Comparison of ENCODE assay signal across 12 cellular contexts in genomic region chr7:81618400-81619014, GRCh38.
A peak's percentile ranks its signal among the peaks of the same experiment; 100 is the strongest.
DNase-seq lines count a peak whose midpoint lies in the region; ATAC-seq and TF ChIP-seq lines count a peak whose summit lies in the region.
"Had no signal": no experiment of that assay in that cellular context is flagged by ENCODE, and none has a peak within 500 bp of the region (broad histone marks: within the 10 kb centered on the region; RNA-seq: fewer than 3 reads in every experiment).

No MANE protein-coding gene starts in this region.

- H3K79me2 ChIP-seq in ACC112 (ENCODE audit: control insufficient read depth, insufficient read depth, low read length, unreplicated experiment) (no peaks in the 10 kb centered on the region), hepatocyte (no peaks in the 10 kb centered on the region)

- H3K9me3 ChIP-seq in adipocyte (ENCODE audit: control insufficient read depth, low read length) (no peaks in the 10 kb centered on the region), hepatocyte (ENCODE audit: low read depth) (no peaks in the 10 kb centered on the region)

- no peaks in the 10 kb centered on the region for H3K9me2 ChIP-seq in hepatocyte (replicated peaks; ENCODE audit: insufficient read depth)

- H2AFZ ChIP-seq in ACC112 (ENCODE audit: low read length, unreplicated experiment), result peak overlapping the region; percentile 20
- H2AFZ ChIP-seq in hepatocyte, result no peak overlapping the region

- no peak overlapping the region for H3K9ac ChIP-seq in adipocyte (ENCODE audit: low read length)

- 71% methylated on average over 4 of the region's 4 CpGs for WGBS in hepatocyte (ENCODE audit: low lambda C conversion rate, missing lambda C conversion rate)

- ATAC-seq in GM21786 (IDR thresholded peaks at IDR 0.05; ENCODE audit: unreplicated experiment), result no peak
- ATAC-seq in HG03439 (IDR thresholded peaks at IDR 0.05; ENCODE audit: unreplicated experiment), result no peak

- peaks cover 46% of the 10 kb centered on the region for H3K4me1 ChIP-seq in ACC112 (ENCODE audit: control insufficient read depth, insufficient read depth, low read length, unreplicated experiment)
- peaks cover 27% of the 10 kb centered on the region for H3K4me1 ChIP-seq in adipocyte (ENCODE audit: control insufficient read depth, insufficient read depth, low read length)
- H3K4me1 ChIP-seq in hepatocyte (ENCODE audit: insufficient read depth), result no peaks in the 10 kb centered on the region

- no peak for TF ChIP-seq CTCF in hepatocyte (IDR thresholded peaks at IDR 0.05; ENCODE audit: poor library complexity)

- no peaks in the 10 kb centered on the region for H3K27me3 ChIP-seq in ACC112 (ENCODE audit: insufficient read depth, low read length)
- no peaks in the 10 kb centered on the region for H3K27me3 ChIP-seq in adipocyte (replicated peaks; ENCODE audit: control insufficient read depth, insufficient read depth, low read length)
- H3K27me3 ChIP-seq in hepatocyte, result no peaks in the 10 kb centered on the region
- H3K27me3 ChIP-seq: cardiac muscle cell had no signal

- H3K4me3 ChIP-seq in ACC112 (ENCODE audit: low read depth, low read length) (no peak overlapping the region), adipocyte (ENCODE audit: low read length) (no peak overlapping the region), hepatocyte (no peak overlapping the region)
- H3K4me3 ChIP-seq: cardiac muscle cell had no signal

- H3K36me3 ChIP-seq in ACC112 (ENCODE audit: insufficient read depth, low read length) (peaks cover 4% of the 10 kb centered on the region), adipocyte (ENCODE audit: control insufficient read depth, insufficient read depth, low read length, severe bottlenecking) (no peaks in the 10 kb centered on the region), hepatocyte (replicated peaks; ENCODE audit: insufficient read depth, low read depth) (no peaks in the 10 kb centered on the region)
- H3K36me3 ChIP-seq: cardiac muscle cell had no signal

- H3K27ac ChIP-seq in ACC112 (ENCODE audit: low read depth, low read length), result peak overlapping the region; percentile 95
- H3K27ac ChIP-seq in hepatocyte, result peak overlapping the region; percentile 25
- H3K27ac ChIP-seq: cardiac muscle cell had no signal

- no peaks in the 10 kb centered on the region for H4K20me1 ChIP-seq in hepatocyte (ENCODE audit: insufficient read depth, poor library complexity, severe bottlenecking)

- DNase-seq in HT-29 (ENCODE audit: low spot score) (peak; percentile 33), adipocyte (ENCODE audit: low read depth) (peak; percentile 92), hepatocyte (ENCODE audit: low spot score) (peak; percentile 26), NCI-H1092 treated with DMSO at 0.1 percent for 48 hours (lab: John Stamatoyannopoulos, UW) (no peak)
- DNase-seq in activated CD4-positive, alpha-beta T cell treated with anti-CD3 and anti-CD28 coated beads, Interleukin-2, amount 50 U/mL, for 1 hour, result no peak
- DNase-seq: NCI-H1417, nephron progenitor cell, SHP77 treated with DMSO at 0.1 percent for 48 hours had no signal

- H3K4me2 ChIP-seq in hepatocyte, result no peak overlapping the region

Comparison
In these comparisons a context has a peak if more than half of its experiments do, and no peak if none do; other contexts are left out.
1. DNase-seq: peak in HT-29 (single experiment), adipocyte (single experiment) and hepatocyte (single experiment); none in activated CD4-positive, alpha-beta T cell treated with anti-CD3 and anti-CD28 coated beads, Interleukin-2, amount 50 U/mL, for 1 hour (single experiment) and NCI-H1092 treated with DMSO at 0.1 percent for 48 hours (single experiment).